Comparison of ENCODE assay signal across 8 cellular contexts in genomic region chr15:72271895-72272212, GRCh38. TPM values are rescaled to one million over a fixed set of nuclear protein-coding genes. Genes with fewer than 3 reads are reported as not detected.
DNase-seq lines count a peak whose midpoint lies in the region; ATAC-seq and TF ChIP-seq lines count a peak whose summit lies in the region.

No MANE protein-coding gene starts in this region.

- peaks cover 40% of the 10 kb centered on the region for H3K4me1 Mint-ChIP-seq in activated CD8-positive, alpha-beta T cell treated with anti-CD3 and anti-CD28 coated beads for 36 hours (ENCODE audit: low read depth)

- H3K9me3 Mint-ChIP-seq in activated CD8-positive, alpha-beta T cell treated with anti-CD3 and anti-CD28 coated beads for 36 hours: no peaks in the 10 kb centered on the region

- H3K27ac ChIP-seq in right atrium auricular region: peak overlapping the region; percentile 92

- intact Hi-C loops in activated CD8-positive, alpha-beta T cell treated with anti-CD3 and anti-CD28 coated beads for 36 hours (cut with micrococcal nuclease): loop anchor here (2.0 kb wide), 1 partner anchor 45 kb away; no protein-coding TSS in a partner anchor

- H3K9me3 ChIP-seq in right atrium auricular region: no peaks in the 10 kb centered on the region

- CTCF ChIA-PET in activated CD8-positive, alpha-beta T cell treated with anti-CD3 and anti-CD28 coated beads for 36 hours (lab: Charles Lee): interaction anchor here (1.6 to 3.2 kb wide), 2 partner anchors 21 to 45 kb away, joined by 3 to 9 read pairs; no protein-coding TSS in a partner anchor

- H3K36me3 Mint-ChIP-seq in activated CD8-positive, alpha-beta T cell treated with anti-CD3 and anti-CD28 coated beads for 36 hours (ENCODE audit: low read depth): peaks cover 14% of the 10 kb centered on the region

- TF ChIP-seq CTCF in activated CD8-positive, alpha-beta T cell treated with anti-CD3 and anti-CD28 coated beads for 36 hours (IDR thresholded peaks at IDR 0.05): no peak
- TF ChIP-seq CTCF in right atrium auricular region (IDR thresholded peaks at IDR 0.05): no peak

- H3K4me1 ChIP-seq in right atrium auricular region: peaks cover 2 to 24% of the 10 kb centered on the region in 2 donors

- POLR2A ChIA-PET in activated CD8-positive, alpha-beta T cell treated with anti-CD3 and anti-CD28 coated beads for 36 hours (lab: Charles Lee): interaction anchor here (0.7 to 1.9 kb wide), 4 partner anchors 9 to 49 kb away, joined by 3 to 9 read pairs (median 4); no protein-coding TSS in a partner anchor

- DNase-seq in NCI-H2227 (lab: John Stamatoyannopoulos, UW; ENCODE audit: unreplicated experiment): peak; percentile 22
- no peak for DNase-seq in NCI-H2227 treated with DMSO at 0.1 percent for 48 hours (lab: John Stamatoyannopoulos, UW)
- DNase-seq in activated CD8-positive, alpha-beta T cell treated with anti-CD3 and anti-CD28 coated beads for 36 hours: no peak
- peak; percentile 59 for DNase-seq in right atrium auricular region (ENCODE audit: low spot score)
- no peak for DNase-seq in skeletal muscle cell (ENCODE audit: low read depth)
- DNase-seq in foreskin melanocyte: no peak
- DNase-seq in stimulated activated naive CD4-positive, alpha-beta T cell treated with Interleukin-2 at 50 U/mL for 16 hours (lab: John Stamatoyannopoulos, UW): no peak

- no peaks in the 10 kb centered on the region for H3K27me3 ChIP-seq in right atrium auricular region

- H3K4me3 ChIP-seq in right atrium auricular region (peak overlapping the region; percentile 90 to 96), skeletal muscle cell (ENCODE audit: low read depth, low read length) (peak overlapping the region; percentile 77)

- peak; percentile 4 for ATAC-seq in HG03469 (IDR thresholded peaks at IDR 0.05; ENCODE audit: unreplicated experiment)
- ATAC-seq in activated CD8-positive, alpha-beta T cell treated with anti-CD3 and anti-CD28 coated beads for 36 hours: no peak

- H3K27ac Mint-ChIP-seq in activated CD8-positive, alpha-beta T cell treated with anti-CD3 and anti-CD28 coated beads for 36 hours: peak overlapping the region; percentile 85

- H3K27me3 Mint-ChIP-seq in activated CD8-positive, alpha-beta T cell treated with anti-CD3 and anti-CD28 coated beads for 36 hours: no peaks in the 10 kb centered on the region

- peak overlapping the region; percentile 84 for H3K4me3 Mint-ChIP-seq in activated CD8-positive, alpha-beta T cell treated with anti-CD3 and anti-CD28 coated beads for 36 hours

- peaks cover 16% of the 10 kb centered on the region for H3K36me3 ChIP-seq in right atrium auricular region

RNA-seq across cellular contexts. Expression of gene PARP6, which starts 0.5 kb away (rescaled TPM):
- total RNA-seq in activated CD8-positive, alpha-beta T cell treated with anti-CD3 and anti-CD28 coated beads for 36 hours: 10 to 100 TPM; 48.7 to 50.1 TPM
- 10 to 100 TPM; 29.9 to 44.1 TPM for total RNA-seq in right atrium auricular region

RNA-seq across cellular contexts. Expression of gene PKM, which starts 40.9 kb away (rescaled TPM):
- total RNA-seq in activated CD8-positive, alpha-beta T cell treated with anti-CD3 and anti-CD28 coated beads for 36 hours: 1,000 to 10,000 TPM; 2,565 to 2,588 TPM
- 100 to 1,000 TPM; 538 to 934 TPM for total RNA-seq in right atrium auricular region

RNA-seq across cellular contexts. Expression of gene CELF6, which starts 48.1 kb away (rescaled TPM):
- under 1 TPM; 0.18 to 0.20 TPM for total RNA-seq in activated CD8-positive, alpha-beta T cell treated with anti-CD3 and anti-CD28 coated beads for 36 hours
- total RNA-seq in right atrium auricular region: under 1 TPM; 0.28 to 0.74 TPM

Comparison
In these comparisons a context has a peak if more than half of its experiments do, and no peak if none do; other contexts are left out.
1. DNase-seq: peak in NCI-H2227 (single experiment) and right atrium auricular region (single experiment); none in NCI-H2227 treated with DMSO at 0.1 percent for 48 hours (single experiment), activated CD8-positive, alpha-beta T cell treated with anti-CD3 and anti-CD28 coated beads for 36 hours (single experiment), skeletal muscle cell (single experiment), foreskin melanocyte (single experiment) and stimulated activated naive CD4-positive, alpha-beta T cell treated with Interleukin-2 at 50 U/mL for 16 hours (single experiment).